ENCODE assay signal across 12 cellular contexts in genomic region chr2:235543126-235543750, GRCh38. TPM values are rescaled to one million over a fixed set of nuclear protein-coding genes. Genes with fewer than 3 reads are reported as not detected.
DNase-seq lines count a peak whose midpoint lies in the region; ATAC-seq and TF ChIP-seq lines count a peak whose summit lies in the region.
"Had no signal": no experiment of that assay in that cellular context is flagged by ENCODE, and none has a peak within 500 bp of the region (broad histone marks: within the 10 kb centered on the region; RNA-seq: fewer than 3 reads in every experiment).

No MANE protein-coding gene starts in this region.

- H3K9me3 Mint-ChIP-seq in activated CD4-positive, alpha-beta T cell treated with anti-CD3 and anti-CD28 coated beads for 36 hours (ENCODE audit: low read depth), result peaks cover 2% of the 10 kb centered on the region
- H3K9me3 Mint-ChIP-seq in activated CD4-positive, alpha-beta T cell treated with anti-CD3 and anti-CD28 coated beads, Interleukin-2, amount 10 ng/mL, durations not matched to agents 24 days and 14 days, result no peaks in the 10 kb centered on the region

- H2AFZ ChIP-seq in PC-9, result peak overlapping the region; percentile 35; the same call in 1 of the 2 replicates

- no peaks in the 10 kb centered on the region for H3K9me2 ChIP-seq in PC-9 (ENCODE audit: insufficient read depth)

- H3K27ac ChIP-seq in PC-9, result peak overlapping the region; percentile 91
- H3K27ac ChIP-seq: WERI-Rb-1 had no signal

- H3K9me3 ChIP-seq in PC-9 (ENCODE audit: insufficient read depth, low read depth), result no peaks in the 10 kb centered on the region
- H3K9me3 ChIP-seq: tibial nerve had no signal

- H4K20me1 ChIP-seq in PC-9 (ENCODE audit: insufficient read depth), result peaks cover 21% of the 10 kb centered on the region

- POLR2A ChIA-PET in activated CD4-positive, alpha-beta T cell treated with anti-CD3 and anti-CD28 coated beads for 36 hours (lab: Charles Lee), result no interaction called here
- POLR2A ChIA-PET in PC-9 (lab: Charles Lee; ENCODE audit: unreplicated experiment), result no interaction called here

- peaks cover 95% of the 10 kb centered on the region for H3K79me2 ChIP-seq in PC-9 (ENCODE audit: low read depth)

- H3K27me3 Mint-ChIP-seq in activated CD4-positive, alpha-beta T cell treated with anti-CD3 and anti-CD28 coated beads for 36 hours, result peaks cover 3% of the 10 kb centered on the region
- H3K27me3 Mint-ChIP-seq in activated CD4-positive, alpha-beta T cell treated with anti-CD3 and anti-CD28 coated beads, Interleukin-2, amount 10 ng/mL, durations not matched to agents 24 days and 14 days, result no peaks in the 10 kb centered on the region

- H3K27me3 ChIP-seq in PC-9 (ENCODE audit: insufficient read depth, low read depth), result no peaks in the 10 kb centered on the region
- H3K27me3 ChIP-seq: tibial nerve had no signal

- peak; percentile 33 for DNase-seq in activated CD4-positive, alpha-beta T cell treated with anti-CD3 and anti-CD28 coated beads for 36 hours
- no peak for DNase-seq in activated CD4-positive, alpha-beta T cell treated with anti-CD3 and anti-CD28 coated beads, Interleukin-2, amount 10 ng/mL, durations not matched to agents 24 days and 14 days
- DNase-seq in PC-9, result peak; percentile 71 to 79
- peak in 39 of 42 donors; percentile 35 to 92 (median 72) for DNase-seq in head of caudate nucleus
- peak; percentile 36 for DNase-seq in renal cortical epithelial cell (ENCODE audit: low read depth)
- no peak for DNase-seq in NCI-H226
- DNase-seq in activated naive CD4-positive, alpha-beta T cell treated with anti-CD3 and anti-CD28 coated beads, Interleukin-2, amount 50 U/mL, for 16 hours, result no peak
- DNase-seq: 8988T, SIG-M5, WERI-Rb-1 had no signal

- intact Hi-C loops in activated CD4-positive, alpha-beta T cell treated with anti-CD3 and anti-CD28 coated beads for 36 hours (cut with DNase I, micrococcal nuclease), result no loop called here
- intact Hi-C loops in activated CD4-positive, alpha-beta T cell treated with anti-CD3 and anti-CD28 coated beads, Interleukin-2, amount 10 ng/mL, durations not matched to agents 24 days and 14 days (cut with micrococcal nuclease), result no loop called here
- intact Hi-C loops in PC-9 (cut with micrococcal nuclease; ENCODE audit: unreplicated experiment), result loop anchor here (2.0 to 5.0 kb wide), 4 partner anchors 28 to 206 kb away; partner anchors contain the start of gene AGAP1
- intact Hi-C loops in head of caudate nucleus (cut with DNase I), result no loop called here

- BruUV-seq in PC-9 (replicated peaks; lab: Mats Ljungman, UMichigan), result TSS peak; percentile 27

- H3K4me3 ChIP-seq in PC-9, result peak overlapping the region; percentile 49; the same call in 1 of the 2 replicates
- H3K4me3 ChIP-seq: tibial nerve had no signal

- no peak for TF ChIP-seq CTCF in PC-9 (conservative IDR thresholded peaks at IDR 0.05)

- no peak for ATAC-seq in activated CD4-positive, alpha-beta T cell treated with anti-CD3 and anti-CD28 coated beads for 36 hours
- ATAC-seq in HG03354 (IDR thresholded peaks at IDR 0.05; ENCODE audit: poor library complexity, severe bottlenecking, unreplicated experiment), result no peak

- peak overlapping the region; percentile 85 for H3K4me2 ChIP-seq in PC-9

- no peaks in the 10 kb centered on the region for H3K36me3 Mint-ChIP-seq in activated CD4-positive, alpha-beta T cell treated with anti-CD3 and anti-CD28 coated beads for 36 hours (ENCODE audit: low read depth)
- H3K36me3 Mint-ChIP-seq in activated CD4-positive, alpha-beta T cell treated with anti-CD3 and anti-CD28 coated beads, Interleukin-2, amount 10 ng/mL, durations not matched to agents 24 days and 14 days (ENCODE audit: low read depth), result no peaks in the 10 kb centered on the region

- H3K36me3 ChIP-seq in PC-9 (ENCODE audit: low read depth), result 0 out of 2 replicates have a peak, but pooled peaks cover 4% of the 10 kb centered on the region
- H3K36me3 ChIP-seq: tibial nerve, WERI-Rb-1 had no signal

- CTCF ChIA-PET in activated CD4-positive, alpha-beta T cell treated with anti-CD3 and anti-CD28 coated beads for 36 hours (lab: Charles Lee), result no interaction called here
- CTCF ChIA-PET in PC-9 (lab: Charles Lee), result interaction anchor here (0.7 to 1.7 kb wide), 3 partner anchors 8 to 44 kb away, joined by 3 to 6 read pairs (median 4); no protein-coding TSS in a partner anchor

- H3K4me3 Mint-ChIP-seq in activated CD4-positive, alpha-beta T cell treated with anti-CD3 and anti-CD28 coated beads for 36 hours, result no peak overlapping the region
- H3K4me3 Mint-ChIP-seq in activated CD4-positive, alpha-beta T cell treated with anti-CD3 and anti-CD28 coated beads, Interleukin-2, amount 10 ng/mL, durations not matched to agents 24 days and 14 days, result no peak overlapping the region

- H3K4me1 Mint-ChIP-seq in activated CD4-positive, alpha-beta T cell treated with anti-CD3 and anti-CD28 coated beads for 36 hours, result no peaks in the 10 kb centered on the region
- no peaks in the 10 kb centered on the region for H3K4me1 Mint-ChIP-seq in activated CD4-positive, alpha-beta T cell treated with anti-CD3 and anti-CD28 coated beads, Interleukin-2, amount 10 ng/mL, durations not matched to agents 24 days and 14 days

- peaks cover 58% of the 10 kb centered on the region for H3K4me1 ChIP-seq in PC-9 (replicated peaks; ENCODE audit: insufficient read depth)

- no peak overlapping the region for H3K27ac Mint-ChIP-seq in activated CD4-positive, alpha-beta T cell treated with anti-CD3 and anti-CD28 coated beads for 36 hours
- H3K27ac Mint-ChIP-seq in activated CD4-positive, alpha-beta T cell treated with anti-CD3 and anti-CD28 coated beads, Interleukin-2, amount 10 ng/mL, durations not matched to agents 24 days and 14 days, result no peak overlapping the region

- H3F3A ChIP-seq in PC-9 (ENCODE audit: insufficient read depth, low read depth), result peaks cover 36% of the 10 kb centered on the region

RNA-seq across cellular contexts. Expression of gene AGAP1, which starts 49.4 kb away (rescaled TPM):
- 1 to 10 TPM; 2.2 TPM for total RNA-seq in activated CD4-positive, alpha-beta T cell treated with anti-CD3 and anti-CD28 coated beads for 36 hours
- 2.3 and 3.8 TPM in 2 replicates for total RNA-seq in activated CD4-positive, alpha-beta T cell treated with anti-CD3 and anti-CD28 coated beads, Interleukin-2, amount 10 ng/mL, durations not matched to agents 24 days and 14 days
- 91.4 and 107 TPM in 2 replicates for total RNA-seq in PC-9 (2021)
- total RNA-seq in renal cortical epithelial cell, result 10.2 and 17.6 TPM in 2 replicates

Comparison
In these comparisons a context has a peak if more than half of its experiments do, and no peak if none do; other contexts are left out.
1. DNase-seq: peak in activated CD4-positive, alpha-beta T cell treated with anti-CD3 and anti-CD28 coated beads for 36 hours (single experiment), PC-9 (2 of 2), head of caudate nucleus (39 of 42) and renal cortical epithelial cell (single experiment); none in activated CD4-positive, alpha-beta T cell treated with anti-CD3 and anti-CD28 coated beads, Interleukin-2, amount 10 ng/mL, durations not matched to agents 24 days and 14 days (single experiment), NCI-H226 (single experiment) and activated naive CD4-positive, alpha-beta T cell treated with anti-CD3 and anti-CD28 coated beads, Interleukin-2, amount 50 U/mL, for 16 hours (single experiment).